Comparison of ENCODE assay signal across 12 cellular contexts in genomic region chr17:77914440-77915254, GRCh38. TPM values are rescaled to one million over a fixed set of nuclear protein-coding genes. Genes with fewer than 3 reads are reported as not detected.
DNase-seq lines count a peak whose midpoint lies in the region; ATAC-seq, FAIRE-seq and TF ChIP-seq lines count a peak whose summit lies in the region.
"Had no signal": no experiment of that assay in that cellular context is flagged by ENCODE, and none has a peak within 500 bp of the region (broad histone marks: within the 10 kb centered on the region; RNA-seq: fewer than 3 reads in every experiment).

No MANE protein-coding gene starts in this region.

- H3K9me3 ChIP-seq in right lobe of liver: no peaks in the 10 kb centered on the region

- intact Hi-C loops in right lobe of liver (cut with DNase I): no loop called here

- no peak overlapping the region for H3K27ac ChIP-seq in right lobe of liver
- H3K27ac ChIP-seq: HL-60 had no signal

- H3K9me3 Mint-ChIP-seq in immature natural killer cell: no peaks in the 10 kb centered on the region
- H3K9me3 Mint-ChIP-seq in endothelial cell (ENCODE audit: unreplicated experiment): no peaks in the 10 kb centered on the region
- H3K9me3 Mint-ChIP-seq: CD8-positive, alpha-beta memory T cell had no signal

- peaks cover 13 to 15% of the 10 kb centered on the region in 2 donors for H3K4me1 Mint-ChIP-seq in immature natural killer cell
- peaks cover 10% of the 10 kb centered on the region for H3K4me1 Mint-ChIP-seq in endothelial cell (ENCODE audit: unreplicated experiment)

- TF ChIP-seq CTCF in astrocyte of the cerebellum (IDR thresholded peaks at IDR 0.05; ENCODE audit: low read depth, low read length, missing control alignments) (no peak), right lobe of liver (IDR thresholded peaks at IDR 0.05) (peak; percentile 33 to 47 (median 36)), D721Med (IDR thresholded peaks at IDR 0.05; ENCODE audit: insufficient read depth, missing control alignments) (no peak), endothelial cell (IDR thresholded peaks at IDR 0.05; ENCODE audit: unreplicated experiment) (no peak)

- H3K27me3 ChIP-seq in right lobe of liver: no peaks in the 10 kb centered on the region

- peaks cover 18 to 36% (median 20%) of the 10 kb centered on the region in 3 donors for H3K27me3 Mint-ChIP-seq in immature natural killer cell (ENCODE audit: low read depth in 3 of 3)
- peaks cover 3% of the 10 kb centered on the region for H3K27me3 Mint-ChIP-seq in endothelial cell (ENCODE audit: unreplicated experiment)

- H3K27ac Mint-ChIP-seq in immature natural killer cell: peak overlapping the region in 1 of 6 donors; percentile 52
- H3K27ac Mint-ChIP-seq in endothelial cell (ENCODE audit: unreplicated experiment): no peak overlapping the region

- H3K36me3 ChIP-seq in right lobe of liver: no peaks in the 10 kb centered on the region

- H3K4me1 ChIP-seq in right lobe of liver: peaks cover 0 to 6% (median 3%) of the 10 kb centered on the region in 4 donors

- TF ChIP-seq POLR2A in right lobe of liver (IDR thresholded peaks at IDR 0.05): no peak

- H3K4me3 ChIP-seq in astrocyte of the cerebellum (ENCODE audit: low read depth, low read length) (no peak overlapping the region), right lobe of liver (no peak overlapping the region)

- FAIRE-seq in D721Med (lab: Jason Lieb, UNC): no peak

- DNase-seq in COR-L47 (lab: John Stamatoyannopoulos, UW) (peak; percentile 60), NCI-H146 (lab: John Stamatoyannopoulos, UW) (peak; percentile 45), astrocyte of the cerebellum (ENCODE audit: low read depth) (peak; percentile 49), right lobe of liver (peak in 1 of 3 donors; percentile 44), D721Med (ENCODE audit: insufficient read length, low spot score) (no peak), immature natural killer cell (no peak), endothelial cell (ENCODE audit: low spot score) (no peak)
- DNase-seq: CD8-positive, alpha-beta memory T cell; HCEC 1CT; NCI-H2227 treated with DMSO at 0.1 percent for 48 hours had no signal

- H3K36me3 Mint-ChIP-seq in immature natural killer cell (no peaks in the 10 kb centered on the region), endothelial cell (ENCODE audit: low read depth, unreplicated experiment) (no peaks in the 10 kb centered on the region)

- peak; percentile 72 to 90 (median 82) for ATAC-seq in right lobe of liver
- ATAC-seq in GM19023 (IDR thresholded peaks at IDR 0.05; ENCODE audit: unreplicated experiment): no peak

- WGBS in right lobe of liver (ENCODE audit: insufficient coverage, low coverage, low lambda C conversion rate, missing lambda C conversion rate): 24% methylated on average over 18 of the region's 18 CpGs

- in situ Hi-C loops in astrocyte of the cerebellum (cut with HindIII; ENCODE audit: low sequenced_read_pairs): no loop called here

- H3K4me3 Mint-ChIP-seq in immature natural killer cell (no peak overlapping the region), endothelial cell (ENCODE audit: unreplicated experiment) (no peak overlapping the region)
- H3K4me3 Mint-ChIP-seq: CD8-positive, alpha-beta memory T cell had no signal

RNA-seq across cellular contexts. Expression of gene TNRC6C, which starts 43.9 kb away (rescaled TPM):
- total RNA-seq in right lobe of liver (10 to 100 TPM in 1 of 6 experiments, 1 to 10 TPM in 5; 1.9 to 10.6 (median 7.7) TPM), endothelial cell (ENCODE audit: unreplicated experiment) (13.1 TPM)
- 1 to 10 TPM in 2 of 3 donors, under 1 TPM in 1; 0.71 to 5.5 (median 4.8) TPM for polyA plus RNA-seq in immature natural killer cell

Comparison
In these comparisons a context has a peak if more than half of its experiments do, and no peak if none do; other contexts are left out.
1. DNase-seq: peak in COR-L47 (single experiment), NCI-H146 (single experiment) and astrocyte of the cerebellum (single experiment); none in D721Med (single experiment), immature natural killer cell (0 of 3) and endothelial cell (single experiment).
2. CTCF ChIP-seq: peak in right lobe of liver (4 of 4); none in astrocyte of the cerebellum (single experiment), D721Med (single experiment) and endothelial cell (single experiment).